ENCODE assay signal across 26 cellular contexts in genomic region chr17:34567665-34568064, GRCh38. TPM values are rescaled to one million over a fixed set of nuclear protein-coding genes. Genes with fewer than 3 reads are reported as not detected.
DNase-seq lines count a peak whose midpoint lies in the region; ATAC-seq and TF ChIP-seq lines count a peak whose summit lies in the region.
"Had no signal": no experiment of that assay in that cellular context is flagged by ENCODE, and none has a peak within 500 bp of the region (broad histone marks: within the 10 kb centered on the region; RNA-seq: fewer than 3 reads in every experiment).

No MANE protein-coding gene starts in this region.

- H3K4me3 ChIP-seq in IMR-90 (ENCODE audit: insufficient read depth, low read depth, low read length) (no peak overlapping the region), tibial nerve (no peak overlapping the region)
- H3K4me3 ChIP-seq: dorsolateral prefrontal cortex, suprapubic skin had no signal

- dilution Hi-C loops in IMR-90 (cut with HindIII; ENCODE audit: low sequenced_read_pairs, unreplicated experiment), result no loop called here

- BruUV-seq in IMR-90 (replicated peaks; lab: Mats Ljungman, UMichigan), result no TSS peak

- TF ChIP-seq CTCF in IMR-90 (conservative IDR thresholded peaks at IDR 0.05; ENCODE audit: low read depth, low read length) (no peak), tibial nerve (IDR thresholded peaks at IDR 0.05) (no peak)

- WGBS in IMR-90 (ENCODE audit: extremely low coverage in 2 of 2, insufficient read length in 1 of 2), 2 experiments, result 18% methylated on average over 3 of the region's 5 CpGs; no CpG with 5 or more reads in 1 of the 2 experiments
- 41 to 59% methylated on average over 5 of the region's 5 CpGs for WGBS in tibial nerve, 2 donors

- no peak for ATAC-seq in IMR-90 (ENCODE audit: low read depth)
- ATAC-seq in HG02763 (IDR thresholded peaks at IDR 0.05; ENCODE audit: unreplicated experiment), result no peak
- ATAC-seq: left lobe of liver; Right ventricle myocardium inferior; stimulated activated naive B cell treated with anti-CD40 and anti-IgM and Interleukin-4, amounts not matched to agents 10 μg/mL and 1 μg/mL and 100 μg/mL, for 72 hours had no signal

- H3K9me3 ChIP-seq in IMR-90 (ENCODE audit: control insufficient read depth, insufficient read depth, low read length), result no peaks in the 10 kb centered on the region
- H3K9me3 ChIP-seq in tibial nerve, result no peaks in the 10 kb centered on the region
- H3K9me3 ChIP-seq: suprapubic skin had no signal

- DNase-seq in EH (ENCODE audit: low read depth) (peak; percentile 12), IMR-90 (no peak), left kidney (ENCODE audit: low read depth, low spot score) (peak; percentile 68), tibial nerve (ENCODE audit: low spot score in 2 of 2) (no peak), RPMI8226 (no peak), pons (ENCODE audit: low spot score) (no peak)
- DNase-seq: activated B cell treated with CpG ODN at 0.5 μM for 24 hours; activated naive CD4-positive, alpha-beta T cell treated with anti-CD3 and anti-CD28 coated beads, Interleukin-2, amount 50 U/mL, for 16 hours; Calu3; DND-41; Karpas-422; mesenchymal stem cell; naive B cell; NCI-H1694; NCI-H748 treated with DMSO at 0.1 percent for 48 hours; OCI-M1; small intestine; stimulated activated naive B cell treated with anti-CD40 and anti-IgM and Interleukin-4, amounts not matched to agents 10 μg/mL and 1 μg/mL and 100 μg/mL, for 72 hours; T-helper 9 cell had no signal

- in situ Hi-C loops in IMR-90 (cut with MboI; ENCODE audit: low sequenced_read_pairs), result no loop called here

- POLR2A ChIA-PET in IMR-90 (lab: Charles Lee; ENCODE audit: unreplicated experiment), result no interaction called here

- H3K23ac ChIP-seq in IMR-90 (ENCODE audit: low read depth, low read length), result no peak overlapping the region

- no peak for TF ChIP-seq POLR2A in IMR-90 (IDR thresholded peaks at IDR 0.05; ENCODE audit: low read depth, low read length)
- TF ChIP-seq POLR2A in tibial nerve (IDR thresholded peaks at IDR 0.05), result no peak

- H3K9ac ChIP-seq in IMR-90 (ENCODE audit: low read depth, low read length), result no peak overlapping the region

- H2BK5ac ChIP-seq in IMR-90 (ENCODE audit: low read depth, low read length, poor library complexity, severe bottlenecking), result no peak overlapping the region

- no peak overlapping the region for H4K8ac ChIP-seq in IMR-90 (ENCODE audit: low read depth in 2 of 2, low read length in 2 of 2)

- no peak overlapping the region for H3K27ac ChIP-seq in IMR-90 (ENCODE audit: insufficient read depth, low read length)
- peak overlapping the region; percentile 43 for H3K27ac ChIP-seq in angular gyrus (ENCODE audit: low read depth, low read length)
- no peak overlapping the region for H3K27ac ChIP-seq in tibial nerve
- H3K27ac ChIP-seq: C4-2B, suprapubic skin had no signal

- CTCF ChIA-PET in IMR-90 (lab: Yijun Ruan, JAX), result no interaction called here

- H3K36me3 ChIP-seq in IMR-90 (ENCODE audit: control insufficient read depth, insufficient read depth, low read length) (no peaks in the 10 kb centered on the region), tibial nerve (no peaks in the 10 kb centered on the region)
- H3K36me3 ChIP-seq: suprapubic skin had no signal

- no peaks in the 10 kb centered on the region; the same call in 1 of the 2 replicates for H3K27me3 ChIP-seq in IMR-90 (ENCODE audit: control insufficient read depth, insufficient read depth, low read length)
- peaks cover 0 to 38% of the 10 kb centered on the region in 2 donors for H3K27me3 ChIP-seq in tibial nerve

- H2AK9ac ChIP-seq in IMR-90 (replicated peaks; ENCODE audit: low read depth, low read length, poor library complexity), result no peak overlapping the region

- no peak overlapping the region for H3K14ac ChIP-seq in IMR-90 (replicated peaks; ENCODE audit: low read depth, low read length)

- no peak overlapping the region for H3K4ac ChIP-seq in IMR-90 (ENCODE audit: low read depth, low read length)

- no peak overlapping the region for H2BK120ac ChIP-seq in IMR-90 (ENCODE audit: low read depth, low read length)

- H3K9me1 ChIP-seq in IMR-90 (ENCODE audit: insufficient read depth, low read length), result no peaks in the 10 kb centered on the region

- H4K91ac ChIP-seq in IMR-90 (ENCODE audit: insufficient read depth, low read depth, low read length), result no peak overlapping the region

- H3K4me1 ChIP-seq in IMR-90 (ENCODE audit: control insufficient read depth, insufficient read depth, low read length) (no peaks in the 10 kb centered on the region), tibial nerve (no peaks in the 10 kb centered on the region)
- H3K4me1 ChIP-seq: suprapubic skin had no signal

- no peaks in the 10 kb centered on the region for H4K20me1 ChIP-seq in IMR-90 (ENCODE audit: insufficient read depth, low read length)

- H2BK15ac ChIP-seq in IMR-90 (ENCODE audit: low read depth, low read length), result no peak overlapping the region

- TF ChIP-seq RAD21 in IMR-90 (IDR thresholded peaks at IDR 0.05; ENCODE audit: low read length), result no peak

- no peak overlapping the region for H4K5ac ChIP-seq in IMR-90 (ENCODE audit: low read depth, low read length)

- no peak overlapping the region for H3K18ac ChIP-seq in IMR-90 (ENCODE audit: low read depth, low read length)

- no peak overlapping the region for H3K56ac ChIP-seq in IMR-90 (ENCODE audit: extremely low read depth, insufficient read depth, low read length)

- no peak for TF ChIP-seq EP300 in tibial nerve (IDR thresholded peaks at IDR 0.05)

- intact Hi-C loops in IMR-90 (cut with micrococcal nuclease), result no loop called here

- no peak overlapping the region for H2AFZ ChIP-seq in IMR-90 (replicated peaks; ENCODE audit: low read length, poor library complexity)

- H3K79me1 ChIP-seq in IMR-90 (ENCODE audit: low read depth in 1 of 2, low read length in 2 of 2), result no peaks in the 10 kb centered on the region

- no peak overlapping the region for H3K4me2 ChIP-seq in IMR-90 (ENCODE audit: low read depth, low read length)

- no peak overlapping the region for H2AK5ac ChIP-seq in IMR-90 (ENCODE audit: low read depth, low read length)

- H2BK20ac ChIP-seq in IMR-90 (ENCODE audit: low read depth, low read length), result no peak overlapping the region

TF ChIP-seq in IMR-90, 13 proteins besides CTCF, POLR2A, EP300 and RAD21:
- TF ChIP-seq CEBPB (IDR thresholded peaks at IDR 0.05; ENCODE audit: low read depth, low read length) (0 out of 2 replicates have a peak, but pooled peaks have one; percentile 39), NFE2L2 (IDR thresholded peaks at IDR 0.05; ENCODE audit: low read depth, low read length) (no peak)
TF ChIP-seq in IMR-90: peak in this region for 1.

RNA-seq across cellular contexts. Expression of gene TMEM132E, which starts 11.7 kb away (rescaled TPM):
- total RNA-seq in IMR-90 (2012; rRNA removed), result not detected in 2 replicates
- polyA plus RNA-seq in IMR-90 (2012; rRNA removed), result not detected in 2 replicates
- 0.01 TPM in 1 of 2 replicates, not detected in the other for polyA plus RNA-seq in IMR-90 (2012; cell fraction: cytosol; rRNA removed)
- polyA plus RNA-seq in IMR-90 (2012; cell fraction: nucleus; rRNA removed; ENCODE audit: low replicate concordance), result 0.01 TPM in 1 of 2 replicates, not detected in the other
- total RNA-seq in tibial nerve, result under 1 TPM in 2 of 4 donors, not detected in 2; 0.42 to 0.59 TPM
- total RNA-seq: activated B cell treated with CpG ODN at 0.5 μM for 24 hours, Right ventricle myocardium inferior had no signal

Comparison
In these comparisons a context has a peak if more than half of its experiments do, and no peak if none do; other contexts are left out.
1. DNase-seq: peak in EH (single experiment) and left kidney (single experiment); none in IMR-90 (single experiment), tibial nerve (0 of 2), RPMI8226 (single experiment) and pons (single experiment).